ENCODE assay signal across 38 cellular contexts in the genomic region with DNA sequence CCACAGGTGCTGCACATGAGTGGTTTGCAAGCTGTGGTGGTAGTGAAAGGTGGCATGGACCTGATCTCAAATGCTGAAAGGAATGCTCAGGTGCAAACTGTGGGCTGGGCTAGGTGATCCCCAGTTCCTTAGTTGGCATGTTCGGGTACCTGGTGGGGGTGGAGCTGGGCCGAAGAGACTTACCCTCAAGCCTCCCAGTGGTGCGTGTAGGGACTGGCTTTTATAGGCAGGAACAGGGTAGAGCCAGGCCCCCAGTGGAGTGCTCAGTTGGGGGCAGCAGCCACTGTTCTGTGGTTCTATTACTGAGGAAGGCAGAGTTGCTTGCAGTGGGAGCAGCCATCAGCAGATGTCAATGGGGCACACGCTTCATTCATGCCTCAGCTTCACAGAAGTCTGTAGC.
"Had no signal": no experiment of that assay in that cellular context is flagged by ENCODE, and none has a peak within 500 bp of the region (broad histone marks: within the 10 kb centered on the region; RNA-seq: fewer than 3 reads in every experiment).

No MANE protein-coding gene starts in this region.

- H3K9me3 ChIP-seq: adrenal gland, body of pancreas had no signal

- ATAC-seq: activated CD4-positive, alpha-beta T cell treated with anti-CD3 and anti-CD28 coated beads for 36 hours; activated CD4-positive, CD25-positive, alpha-beta regulatory T cell treated with anti-CD3 and anti-CD28 coated beads, Interleukin-2, amount 50 U/mL, for 24 hours; activated CD8-positive, alpha-beta memory T cell treated with anti-CD3 and anti-CD28 coated beads, Interleukin-2, amount 10 ng/mL, durations not matched to agents 7 days and 5 days; activated CD8-positive, alpha-beta T cell treated with anti-CD3 and anti-CD28 coated beads, Interleukin-2, amount 10 ng/mL, durations not matched to agents 7 days and 5 days; activated naive CD4-positive, alpha-beta T cell treated with anti-CD3 and anti-CD28 coated beads, Interleukin-2, amount 50 U/mL, for 72 hours; activated T-cell treated with anti-CD3 and anti-CD28 coated beads, Interleukin-2, amount 50 U/mL, for 72 hours; activated T-helper 17 cell treated with anti-CD3 and anti-CD28 coated beads, Interleukin-2, amount 50 U/mL, for 72 hours; body of pancreas had no signal

- H3K4me3 Mint-ChIP-seq: activated CD4-positive, alpha-beta memory T cell treated with anti-CD3 and anti-CD28 coated beads, Interleukin-2, amount 10 ng/mL, durations not matched to agents 7 days and 5 days; activated CD4-positive, alpha-beta T cell treated with anti-CD3 and anti-CD28 coated beads for 36 hours; activated CD4-positive, alpha-beta T cell treated with anti-CD3 and anti-CD28 coated beads, Interleukin-2, amount 10 ng/mL, durations not matched to agents 7 days and 5 days; activated CD8-positive, alpha-beta memory T cell treated with anti-CD3 and anti-CD28 coated beads, Interleukin-2, amount 10 ng/mL, durations not matched to agents 7 days and 5 days; activated CD8-positive, alpha-beta T cell treated with anti-CD3 and anti-CD28 coated beads, Interleukin-2, amount 10 ng/mL, durations not matched to agents 7 days and 5 days; activated naive CD4-positive, alpha-beta T cell treated with anti-CD3 and anti-CD28 coated beads for 36 hours; activated naive CD8-positive, alpha-beta T cell treated with anti-CD3 and anti-CD28 coated beads for 36 hours; activated T-cell treated with anti-CD3 and anti-CD28 coated beads, Interleukin-2, amount 50 U/mL, for 24 hours; activated T-cell treated with anti-CD3 and anti-CD28 coated beads, Interleukin-2, amount 50 U/mL, for 72 hours; activated T-helper 1 cell treated with anti-CD3 and anti-CD28 coated beads, Interleukin-12 subunit alpha, Interleukin-12 subunit beta, Interleukin-2, Interleukin-4 antibody, amounts not matched to agents 30 ng/mL and 10 ng/mL and 1 ng/mL, durations not matched to agents 14 hours and 24 hours and 36 hours; activated T-helper 17 cell treated with anti-CD3 and anti-CD28 coated beads, Interleukin-2, amount 50 U/mL, for 72 hours; T-helper 1 cell treated with Interleukin-12 subunit alpha and Interleukin-12 subunit beta and Interleukin-4 antibody, amounts not matched to agents 30 μg/mL and 1 μg/mL, for 36 hours; T-helper 2 cell treated with Interferon-gamma antibody and Interleukin-4, amounts not matched to agents 5 μg/mL and 100 μg/mL, for 36 hours had no signal

- H3K27me3 Mint-ChIP-seq: activated CD4-positive, alpha-beta memory T cell treated with anti-CD3 and anti-CD28 coated beads, Interleukin-2, amount 10 ng/mL, durations not matched to agents 7 days and 5 days; activated CD4-positive, alpha-beta T cell treated with anti-CD3 and anti-CD28 coated beads for 36 hours; activated CD4-positive, alpha-beta T cell treated with anti-CD3 and anti-CD28 coated beads, Interleukin-2, amount 10 ng/mL, durations not matched to agents 7 days and 5 days; activated CD8-positive, alpha-beta memory T cell treated with anti-CD3 and anti-CD28 coated beads, Interleukin-2, amount 10 ng/mL, durations not matched to agents 7 days and 5 days; activated naive CD8-positive, alpha-beta T cell treated with anti-CD3 and anti-CD28 coated beads for 36 hours; activated T-cell treated with anti-CD3 and anti-CD28 coated beads, Interleukin-2, amount 50 U/mL, for 24 hours; activated T-helper 17 cell treated with anti-CD3 and anti-CD28 coated beads, Interleukin-2, amount 50 U/mL, for 72 hours had no signal

- H3K36me3 ChIP-seq: adrenal gland, brain microvascular endothelial cell, breast epithelium had no signal

- H3K27me3 ChIP-seq: adrenal gland, body of pancreas, brain microvascular endothelial cell, breast epithelium had no signal

- H3K4me3 ChIP-seq: adrenal gland, body of pancreas, breast epithelium had no signal

- FAIRE-seq: astrocyte, TTC549 had no signal

- H3K4me1 Mint-ChIP-seq: activated CD4-positive, alpha-beta memory T cell treated with anti-CD3 and anti-CD28 coated beads, Interleukin-2, amount 10 ng/mL, durations not matched to agents 7 days and 5 days; activated CD4-positive, alpha-beta T cell treated with anti-CD3 and anti-CD28 coated beads for 36 hours; activated CD4-positive, alpha-beta T cell treated with anti-CD3 and anti-CD28 coated beads, Interleukin-2, amount 10 ng/mL, durations not matched to agents 7 days and 5 days; activated CD8-positive, alpha-beta memory T cell treated with anti-CD3 and anti-CD28 coated beads, Interleukin-2, amount 10 ng/mL, durations not matched to agents 7 days and 5 days; activated naive CD8-positive, alpha-beta T cell treated with anti-CD3 and anti-CD28 coated beads for 36 hours; activated T-helper 17 cell treated with anti-CD3 and anti-CD28 coated beads, Interleukin-2, amount 50 U/mL, for 72 hours had no signal

- H3K36me3 Mint-ChIP-seq: activated CD8-positive, alpha-beta memory T cell treated with anti-CD3 and anti-CD28 coated beads, Interleukin-2, amount 10 ng/mL, durations not matched to agents 7 days and 5 days; activated naive CD8-positive, alpha-beta T cell treated with anti-CD3 and anti-CD28 coated beads for 36 hours had no signal

- H3K4me1 ChIP-seq: adrenal gland, body of pancreas, breast epithelium had no signal

- DNase-seq: activated CD4-positive, alpha-beta memory T cell treated with anti-CD3 and anti-CD28 coated beads, Interleukin-2, amount 10 ng/mL, durations not matched to agents 7 days and 5 days; activated CD4-positive, alpha-beta T cell treated with anti-CD3 and anti-CD28 coated beads for 1 hour; activated CD4-positive, alpha-beta T cell treated with anti-CD3 and anti-CD28 coated beads for 36 hours; activated CD4-positive, alpha-beta T cell treated with anti-CD3 and anti-CD28 coated beads for 48 hours; activated CD4-positive, alpha-beta T cell treated with anti-CD3 and anti-CD28 coated beads, Interleukin-2, amount 10 ng/mL, durations not matched to agents 7 days and 5 days; activated CD4-positive, alpha-beta T cell treated with anti-CD3 and anti-CD28 coated beads, Interleukin-2, amount 50 U/mL, for 48 hours; activated CD4-positive, CD25-positive, alpha-beta regulatory T cell; activated CD8-positive, alpha-beta memory T cell treated with anti-CD3 and anti-CD28 coated beads for 24 hours; activated CD8-positive, alpha-beta memory T cell treated with anti-CD3 and anti-CD28 coated beads, Interleukin-2, amount 10 ng/mL, durations not matched to agents 7 days and 5 days; activated CD8-positive, alpha-beta memory T cell treated with anti-CD3 and anti-CD28 coated beads, Interleukin-2, amount 50 U/mL, for 48 hours; activated CD8-positive, alpha-beta T cell treated with anti-CD3 and anti-CD28 coated beads, Interleukin-2, amount 10 ng/mL, durations not matched to agents 7 days and 5 days; activated effector memory CD4-positive, alpha-beta T cell treated with anti-CD3 and anti-CD28 coated beads, Interleukin-2, amount 50 U/mL, for 16 hours; activated gamma-delta T cell treated with Interleukin-2 at 50 U/mL for 16 hours; activated naive CD4-positive, alpha-beta T cell; activated naive CD4-positive, alpha-beta T cell treated with anti-CD3 and anti-CD28 coated beads for 36 hours; activated naive CD4-positive, alpha-beta T cell treated with anti-CD3 and anti-CD28 coated beads, Interleukin-2, amount 50 U/mL, for 16 hours; activated naive CD8-positive, alpha-beta T cell treated with anti-CD3 and anti-CD28 coated beads for 36 hours; activated T-cell treated with anti-CD3 and anti-CD28 coated beads, Interleukin-2, amount 50 U/mL, for 24 hours; activated T-cell treated with anti-CD3 and anti-CD28 coated beads, Interleukin-2, amount 50 U/mL, for 72 hours; adrenal gland; amniotic stem cell; aorta; body of pancreas; brain microvascular endothelial cell; central memory CD4-positive, alpha-beta T cell; T-helper 1 cell; T-helper 2 cell; T-helper 9 cell had no signal

- H3K27ac ChIP-seq: adrenal gland, body of pancreas, brain microvascular endothelial cell, breast epithelium, VCaP had no signal
